2 cellular contexts compared by ENCODE assay signal in genomic region chr5:151810449-151810848, GRCh38.
TF ChIP-seq lines count a peak whose summit lies in the region.

No MANE protein-coding gene starts in this region.

TF ChIP-seq in IMR-90, 13 proteins besides CTCF, POLR2A, EP300 and RAD21:
- TF ChIP-seq RCOR1 (IDR thresholded peaks at IDR 0.05; ENCODE audit: insufficient replicate concordance, low read length) (no peak), MAFK (IDR thresholded peaks at IDR 0.05; ENCODE audit: low read depth, low read length) (no peak), BHLHE40 (IDR thresholded peaks at IDR 0.05; ENCODE audit: low read depth, low read length) (no peak), ELK1 (IDR thresholded peaks at IDR 0.05; ENCODE audit: borderline replicate concordance, low read depth, low read length) (no peak), MXI1 (IDR thresholded peaks at IDR 0.05; ENCODE audit: borderline replicate concordance, low read depth, low read length) (no peak)

TF ChIP-seq in endothelial cell of umbilical vein, 7 proteins besides CTCF, POLR2A, EP300 and RAD21:
- peak; percentile 28 for TF ChIP-seq FOS (IDR thresholded peaks at IDR 0.05; ENCODE audit: borderline replicate concordance, insufficient read depth, low read length)
- no peak for TF ChIP-seq MAX (IDR thresholded peaks at IDR 0.05; ENCODE audit: insufficient read depth, insufficient read length)
- TF ChIP-seq MYC (IDR thresholded peaks at IDR 0.05; ENCODE audit: low read depth, low read length) = no peak
- TF ChIP-seq EZH2 (IDR thresholded peaks at IDR 0.05; ENCODE audit: borderline replicate concordance, low read depth, low read length, severe bottlenecking) = no peak
TF ChIP-seq in endothelial cell of umbilical vein: peak in this region for 1.
